8 cellular contexts compared by ENCODE assay signal in the genomic region with DNA sequence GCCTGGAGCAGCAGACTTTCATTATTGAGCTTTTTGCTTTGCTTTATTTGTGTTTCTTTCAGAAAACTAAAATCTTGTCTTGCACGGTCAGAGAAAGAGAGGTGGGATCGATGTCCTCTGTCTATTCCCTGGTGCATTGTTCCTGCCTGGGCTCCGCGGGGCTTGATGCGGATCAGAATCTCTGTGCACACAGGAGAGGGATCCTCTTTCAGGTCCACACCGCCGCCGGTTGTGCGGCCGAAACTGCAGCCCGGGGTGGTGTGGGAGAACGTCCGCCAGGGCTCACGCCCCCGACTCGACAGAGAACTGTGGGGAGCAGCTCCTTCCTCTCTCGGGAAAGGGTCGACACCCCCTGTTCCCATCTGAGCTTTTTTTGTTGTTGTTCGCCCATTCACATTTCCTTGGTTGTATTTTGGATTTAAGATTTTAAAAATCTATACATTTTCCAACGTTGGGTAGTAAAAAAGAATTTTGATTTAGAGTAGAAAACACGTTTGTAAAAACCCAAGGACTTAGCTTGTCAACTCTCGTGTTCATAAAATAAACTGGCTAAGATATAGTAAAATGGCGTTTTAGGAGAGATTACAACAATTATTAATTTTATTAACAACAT. TPM values are rescaled to one million over a fixed set of nuclear protein-coding genes. Genes with fewer than 3 reads are reported as not detected.
A peak's percentile ranks its signal among the peaks of the same experiment; 100 is the strongest.
DNase-seq lines count a peak whose midpoint lies in the region; ATAC-seq and TF ChIP-seq lines count a peak whose summit lies in the region.

No MANE protein-coding gene starts in this region.

- no peaks in the 10 kb centered on the region for H3K4me1 ChIP-seq in esophagus (ENCODE audit: control insufficient read depth in 2 of 2, insufficient read depth in 2 of 2, low read length in 1 of 2)

- peak overlapping the region in 1 of 2 donors; percentile 21 for H3K4me3 ChIP-seq in esophagus (ENCODE audit: low read depth in 1 of 2, low read length in 2 of 2)

- WGBS in esophagus, 2 donors = 28 to 38% methylated on average over 23 of the region's 23 CpGs

- peak; percentile 78 for DNase-seq in NCI-H510A (lab: John Stamatoyannopoulos, UW)
- DNase-seq in nephron progenitor cell = peak; percentile 75
- DNase-seq in SIG-M5 (lab: John Stamatoyannopoulos, UW) = no peak
- DNase-seq in NCI-H1417 treated with DMSO at 0.1 percent for 48 hours (lab: John Stamatoyannopoulos, UW) = no peak
- DNase-seq in activated CD4-positive, alpha-beta T cell treated with anti-CD3 and anti-CD28 coated beads for 4 hours = no peak

- H3K9me3 ChIP-seq in esophagus (ENCODE audit: control insufficient read depth in 2 of 2, insufficient read depth in 1 of 2, low read depth in 1 of 2, low read length in 1 of 2) = no peaks in the 10 kb centered on the region

- H3K27me3 Mint-ChIP-seq in nephron progenitor cell (ENCODE audit: low read depth, poor library complexity) = no peaks in the 10 kb centered on the region

- H3K27ac ChIP-seq in esophagus (ENCODE audit: low read depth in 2 of 2, low read length in 1 of 2) = peak overlapping the region; percentile 22 to 27

- peaks cover 3% of the 10 kb centered on the region for H3K36me3 Mint-ChIP-seq in nephron progenitor cell (ENCODE audit: low read depth)

- H3K4me3 Mint-ChIP-seq in nephron progenitor cell = peak overlapping the region; percentile 82

- H3K4me1 Mint-ChIP-seq in nephron progenitor cell = peaks cover 69% of the 10 kb centered on the region

- peaks cover 4% of the 10 kb centered on the region for H3K9me3 Mint-ChIP-seq in nephron progenitor cell

- no peaks in the 10 kb centered on the region for H3K27me3 ChIP-seq in esophagus (ENCODE audit: control insufficient read depth in 1 of 2, insufficient read depth in 2 of 2, low read length in 2 of 2)

- TF ChIP-seq CTCF in nephron progenitor cell (IDR thresholded peaks at IDR 0.05) = no peak

- H3K36me3 ChIP-seq in esophagus (ENCODE audit: control insufficient read depth in 2 of 2, insufficient read depth in 2 of 2, low read length in 1 of 2) = no peaks in the 10 kb centered on the region

- H3K27ac Mint-ChIP-seq in nephron progenitor cell = peak overlapping the region; percentile 99

- ATAC-seq in GM18868 (IDR thresholded peaks at IDR 0.05; ENCODE audit: unreplicated experiment) (peak; percentile 82), GM19351 (IDR thresholded peaks at IDR 0.05; ENCODE audit: unreplicated experiment) (no peak)

RNA-seq across cellular contexts. Expression of a gene that starts 23.6 kb away (rescaled TPM):
- 1 to 10 TPM; 4.0 to 5.4 TPM for polyA plus RNA-seq in esophagus

Comparison
In these comparisons a context has a peak if more than half of its experiments do, and no peak if none do; other contexts are left out.
1. DNase-seq: peak in NCI-H510A (single experiment) and nephron progenitor cell (single experiment); none in SIG-M5 (single experiment), NCI-H1417 treated with DMSO at 0.1 percent for 48 hours (single experiment) and activated CD4-positive, alpha-beta T cell treated with anti-CD3 and anti-CD28 coated beads for 4 hours (0 of 2).